ENCODE assay signal across 8 cellular contexts in genomic region chr19:42255766-42256750, GRCh38. TPM values are rescaled to one million over a fixed set of nuclear protein-coding genes. Genes with fewer than 3 reads are reported as not detected.
DNase-seq lines count a peak whose midpoint lies in the region; ATAC-seq, FAIRE-seq and TF ChIP-seq lines count a peak whose summit lies in the region.

No MANE protein-coding gene starts in this region.

- WGBS in pancreas, 2 donors: 13 to 15% methylated on average over 38 of the region's 38 CpGs

- ATAC-seq in pancreas (peak in 2 of 4 donors; percentile 20 to 24), HG03520 (IDR thresholded peaks at IDR 0.05; ENCODE audit: unreplicated experiment) (no peak), GM21390 (IDR thresholded peaks at IDR 0.05; ENCODE audit: unreplicated experiment) (no peak)

- no peaks in the 10 kb centered on the region for H3K9me2 ChIP-seq in Karpas-422 (replicated peaks; ENCODE audit: insufficient read depth, low read length)

- H3K27ac ChIP-seq in Karpas-422 (ENCODE audit: low read length) (no peak overlapping the region), cardiac muscle cell (peak overlapping the region; percentile 95), pancreas (peak overlapping the region; percentile 92 to 97 (median 94))

- no peak for FAIRE-seq in pancreas (lab: Jason Lieb, UNC)

- H3K4me2 ChIP-seq in Karpas-422 (ENCODE audit: low read depth, low read length, poor library complexity, severe bottlenecking): peak overlapping the region; percentile 93

- intact Hi-C loops in pancreas (cut with DNase I): no loop called here

- H3K36me3 ChIP-seq in Karpas-422 (ENCODE audit: insufficient read depth, low read length) (0 out of 2 replicates have a peak, but pooled peaks cover 3% of the 10 kb centered on the region), cardiac muscle cell (no peaks in the 10 kb centered on the region), pancreas (no peaks in the 10 kb centered on the region)

- H3K4me1 ChIP-seq in Karpas-422 (ENCODE audit: low read length) (peaks cover 26% of the 10 kb centered on the region), cardiac muscle cell (ENCODE audit: low read depth) (peaks cover 27% of the 10 kb centered on the region), pancreas (peaks cover 0 to 16% (median 0%) of the 10 kb centered on the region in 3 donors)

- peaks cover 13% of the 10 kb centered on the region for H3K4me1 Mint-ChIP-seq in activated naive CD8-positive, alpha-beta T cell (ENCODE audit: low read depth)

- H4K20me1 ChIP-seq in Karpas-422 (ENCODE audit: insufficient read depth, low read depth, low read length): peaks cover 13% of the 10 kb centered on the region

- peak overlapping the region; percentile 99 for H3K4me3 ChIP-seq in Karpas-422 (ENCODE audit: low read length)
- peak overlapping the region; percentile 96 for H3K4me3 ChIP-seq in cardiac muscle cell
- peak overlapping the region; percentile 18 to 97 (median 92) for H3K4me3 ChIP-seq in pancreas

- TF ChIP-seq CTCF in cardiac muscle cell (IDR thresholded peaks at IDR 0.05; ENCODE audit: low read depth, low read length) (no peak), pancreas (IDR thresholded peaks at IDR 0.05) (no peak)

- H3K9me3 ChIP-seq in Karpas-422 (ENCODE audit: low read length) (no peaks in the 10 kb centered on the region), cardiac muscle cell (ENCODE audit: low read depth) (no peaks in the 10 kb centered on the region), pancreas (no peaks in the 10 kb centered on the region)

- no peaks in the 10 kb centered on the region for H3K9me3 Mint-ChIP-seq in activated naive CD8-positive, alpha-beta T cell (ENCODE audit: low read depth)

- H2AFZ ChIP-seq in Karpas-422 (ENCODE audit: low read length): peak overlapping the region; percentile 20; the same call in 1 of the 2 replicates

- H3K36me3 Mint-ChIP-seq in activated naive CD8-positive, alpha-beta T cell: no peaks in the 10 kb centered on the region

- peaks cover 34% of the 10 kb centered on the region for H3K79me2 ChIP-seq in Karpas-422 (ENCODE audit: low read length)

- H3K4me3 Mint-ChIP-seq in activated naive CD8-positive, alpha-beta T cell: peak overlapping the region; percentile 84

- no peaks in the 10 kb centered on the region for H3K27me3 Mint-ChIP-seq in activated naive CD8-positive, alpha-beta T cell

- peak overlapping the region; percentile 64 for H3K27ac Mint-ChIP-seq in activated naive CD8-positive, alpha-beta T cell

- H3K9ac ChIP-seq in Karpas-422 (ENCODE audit: low read length): peak overlapping the region; percentile 80

- H3K27me3 ChIP-seq in Karpas-422 (ENCODE audit: low read length) (no peaks in the 10 kb centered on the region), cardiac muscle cell (no peaks in the 10 kb centered on the region), pancreas (no peaks in the 10 kb centered on the region)

- DNase-seq in DMS114 treated with DMSO at 0.1 percent for 48 hours (lab: John Stamatoyannopoulos, UW; ENCODE audit: unreplicated experiment) (peak; percentile 53), Karpas-422 (no peak), cardiac muscle cell (ENCODE audit: low read depth in 1 of 2, low spot score in 1 of 2) (peak; percentile 61 to 78), pancreas (peak in 3 of 6 donors; percentile 20 to 80 (median 55)), NCI-H1048 (lab: John Stamatoyannopoulos, UW) (no peak)

RNA-seq across cellular contexts. Expression of gene ERF, which starts 1.1 kb away (rescaled TPM):
- 36.4 and 53.6 TPM in 2 replicates for total RNA-seq in Karpas-422 (2014; rRNA removed; shearing (Covaris generic); ENCODE audit: low replicate concordance)
- total RNA-seq in cardiac muscle cell (97.6 and 108 TPM in 2 replicates), pancreas (10 to 100 TPM; 20.5 to 29.2 (median 22.2) TPM)
- polyA plus RNA-seq in cardiac muscle cell (25.1 and 25.4 TPM in 2 replicates), pancreas (10 to 100 TPM; 36.6 to 48.5 TPM)

RNA-seq across cellular contexts. Expression of gene CIC, which starts 13.0 kb away (rescaled TPM):
- total RNA-seq in Karpas-422 (2014; rRNA removed; shearing (Covaris generic); ENCODE audit: low replicate concordance): 25.0 and 30.6 TPM in 2 replicates
- total RNA-seq in cardiac muscle cell (55.5 and 62.9 TPM in 2 replicates), pancreas (10 to 100 TPM; 27.7 to 37.6 (median 32.0) TPM)
- polyA plus RNA-seq in cardiac muscle cell (18.1 and 18.7 TPM in 2 replicates), pancreas (10 to 100 TPM; 47.1 to 65.0 TPM)

RNA-seq across cellular contexts. Expression of gene GSK3A, which starts 13.7 kb away (rescaled TPM):
- total RNA-seq in Karpas-422 (2014; rRNA removed; shearing (Covaris generic); ENCODE audit: low replicate concordance): 17.7 and 29.3 TPM in 2 replicates
- 28.0 and 33.2 TPM in 2 replicates for total RNA-seq in cardiac muscle cell
- polyA plus RNA-seq in cardiac muscle cell: 35.3 and 40.2 TPM in 2 replicates
- 10 to 100 TPM in 5 of 6 donors, 1 to 10 TPM in 1; 9.9 to 19.4 (median 14.5) TPM for total RNA-seq in pancreas
- 10 to 100 TPM; 25.7 to 27.6 TPM for polyA plus RNA-seq in pancreas

RNA-seq across cellular contexts. Expression of gene ZNF526, which starts 35.9 kb away (rescaled TPM):
- 3.4 and 9.1 TPM in 2 replicates for total RNA-seq in Karpas-422 (2014; rRNA removed; shearing (Covaris generic); ENCODE audit: low replicate concordance)
- 8.8 and 13.0 TPM in 2 replicates for total RNA-seq in cardiac muscle cell
- 9.2 and 10.1 TPM in 2 replicates for polyA plus RNA-seq in cardiac muscle cell
- total RNA-seq in pancreas: 1 to 10 TPM; 5.0 to 7.5 (median 6.2) TPM
- polyA plus RNA-seq in pancreas: 1 to 10 TPM; 2.4 to 3.9 TPM

RNA-seq across cellular contexts. Expression of gene DEDD2, which starts 38.6 kb away (rescaled TPM):
- total RNA-seq in Karpas-422 (2014; rRNA removed; shearing (Covaris generic); ENCODE audit: low replicate concordance): 16.3 and 42.7 TPM in 2 replicates
- total RNA-seq in cardiac muscle cell (69.7 and 71.6 TPM in 2 replicates), pancreas (10 to 100 TPM in 5 of 6 donors, 1 to 10 TPM in 1; 9.7 to 17.8 (median 12.8) TPM)
- polyA plus RNA-seq in cardiac muscle cell (46.0 and 58.2 TPM in 2 replicates), pancreas (10 to 100 TPM; 22.3 to 25.4 TPM)

Comparison
In these comparisons a context has a peak if more than half of its experiments do, and no peak if none do; other contexts are left out.
1. DNase-seq: peak in DMS114 treated with DMSO at 0.1 percent for 48 hours (single experiment) and cardiac muscle cell (2 of 2); none in Karpas-422 (single experiment) and NCI-H1048 (single experiment).
2. Peak in every context shown above with its lines, with median percentiles within 50 percentile points of each other: H3K4me3 ChIP-seq.